In the genomic region with DNA sequence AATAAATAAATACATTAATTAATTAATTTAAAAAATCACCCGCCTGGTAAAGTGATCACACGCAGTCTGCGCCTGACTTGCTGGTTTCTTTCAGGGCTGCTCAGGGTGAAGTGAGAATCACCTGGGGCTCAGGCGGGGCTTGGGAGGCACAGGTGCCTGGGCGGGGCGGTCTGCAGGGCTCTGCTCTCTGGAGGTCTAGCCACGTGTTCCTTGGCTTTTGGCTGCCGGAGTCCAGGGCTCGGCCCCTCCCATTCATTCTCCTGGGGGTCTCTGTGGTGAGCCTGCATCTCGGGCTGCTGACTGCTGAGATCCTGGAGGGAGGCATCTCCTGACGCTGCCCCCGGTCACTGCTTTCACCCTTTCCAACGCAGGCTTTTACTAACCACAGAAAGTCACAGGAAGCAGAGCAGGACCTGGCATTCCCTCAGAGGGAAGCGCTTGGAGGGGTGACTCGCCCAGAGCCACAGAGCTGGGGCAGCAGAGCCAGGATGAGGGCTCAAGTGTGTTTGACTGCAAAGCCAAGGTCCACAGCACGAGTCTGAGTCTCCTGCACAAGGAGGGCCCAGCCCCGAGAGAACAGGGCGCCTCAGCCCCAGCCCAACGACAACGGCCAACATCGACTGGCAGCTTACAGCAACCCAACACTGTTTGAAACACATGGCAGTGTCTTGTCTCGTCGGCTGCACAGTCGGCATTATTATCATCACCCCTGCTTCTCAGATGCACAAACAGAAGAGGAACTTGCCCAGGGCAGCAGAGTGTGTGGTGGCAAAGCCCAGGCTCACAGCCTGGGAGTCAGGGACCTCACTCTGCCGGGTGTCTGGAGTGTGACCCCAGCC, we compare ENCODE assay signal across 30 cellular contexts. TPM values are rescaled to one million over a fixed set of nuclear protein-coding genes. Genes with fewer than 3 reads are reported as not detected.
DNase-seq lines count a peak whose midpoint lies in the region; ATAC-seq, FAIRE-seq and TF ChIP-seq lines count a peak whose summit lies in the region.
"Had no signal": no experiment of that assay in that cellular context is flagged by ENCODE, and none has a peak within 500 bp of the region (broad histone marks: within the 10 kb centered on the region; RNA-seq: fewer than 3 reads in every experiment).

No MANE protein-coding gene starts in this region.

- no peak for TF ChIP-seq RAD21 in H1 (IDR thresholded peaks at IDR 0.05 in 1 of 2, conservative IDR thresholded peaks at IDR 0.05 in 1 of 2; ENCODE audit: low read depth in 2 of 2, low read length in 2 of 2)

- no peaks in the 10 kb centered on the region for H3K4me1 ChIP-seq in Panc1 (ENCODE audit: control insufficient read depth, insufficient read depth, low read length)
- peaks cover 0 to 3% (median 0%) of the 10 kb centered on the region in 4 experiments; a peak in 1 of 7 replicates for H3K4me1 ChIP-seq in H1 (replicated peaks in 1 of 4; ENCODE audit: control insufficient read depth in 3 of 4, insufficient read depth in 4 of 4, low read length in 3 of 4)
- H3K4me1 ChIP-seq in upper lobe of right lung: no peaks in the 10 kb centered on the region
- H3K4me1 ChIP-seq: esophagus muscularis mucosa, gastroesophageal sphincter, SJCRH30 had no signal

- H3K4me1 Mint-ChIP-seq in activated CD4-positive, alpha-beta memory T cell treated with anti-CD3 and anti-CD28 coated beads for 36 hours (ENCODE audit: low read depth): no peaks in the 10 kb centered on the region
- H3K4me1 Mint-ChIP-seq in activated CD4-positive, alpha-beta memory T cell treated with anti-CD3 and anti-CD28 coated beads, Interleukin-2, amount 10 ng/mL, durations not matched to agents 7 days and 5 days: no peaks in the 10 kb centered on the region
- H3K4me1 Mint-ChIP-seq in activated naive CD4-positive, alpha-beta T cell treated with anti-CD3 and anti-CD28 coated beads, Interleukin-2, amount 10 ng/mL, durations not matched to agents 7 days and 5 days: no peaks in the 10 kb centered on the region
- H3K4me1 Mint-ChIP-seq: H9, T-helper 17 cell had no signal

- H3K4me2 ChIP-seq in H1 (ENCODE audit: insufficient read depth in 1 of 2, low read depth in 2 of 2, low read length in 2 of 2): no peak overlapping the region
- H3K4me2 ChIP-seq: smooth muscle cell had no signal

- H3K18ac ChIP-seq in H1 (ENCODE audit: extremely low read depth, low read length): no peak overlapping the region

- no peak overlapping the region for H2BK120ac ChIP-seq in H1 (replicated peaks; ENCODE audit: low read depth, low read length)

- H2BK20ac ChIP-seq in H1 (ENCODE audit: low read length): no peak overlapping the region

- no peak overlapping the region for H2AFZ ChIP-seq in H1 (ENCODE audit: low read length)

- no peak overlapping the region for H2BK15ac ChIP-seq in H1 (ENCODE audit: low read length)

- H4K91ac ChIP-seq in H1 (replicated peaks; ENCODE audit: insufficient read length, low read length): no peak overlapping the region

- H3K9me3 Mint-ChIP-seq in activated CD4-positive, alpha-beta memory T cell treated with anti-CD3 and anti-CD28 coated beads for 36 hours: peaks cover 5% of the 10 kb centered on the region
- no peaks in the 10 kb centered on the region for H3K9me3 Mint-ChIP-seq in activated CD4-positive, alpha-beta memory T cell treated with anti-CD3 and anti-CD28 coated beads, Interleukin-2, amount 10 ng/mL, durations not matched to agents 7 days and 5 days
- no peaks in the 10 kb centered on the region for H3K9me3 Mint-ChIP-seq in activated naive CD4-positive, alpha-beta T cell treated with anti-CD3 and anti-CD28 coated beads, Interleukin-2, amount 10 ng/mL, durations not matched to agents 7 days and 5 days

- in situ Hi-C loops in Panc1 (cut with HindIII; ENCODE audit: low pct_unique_long_range_greater_than_20kb, low sequenced_read_pairs): no loop called here

- H3K27me3 ChIP-seq in Panc1 (ENCODE audit: control insufficient read depth, insufficient read depth, low read length) (no peaks in the 10 kb centered on the region), H1 (replicated peaks in 1 of 4; ENCODE audit: control insufficient read depth in 3 of 4, extremely low read depth in 1 of 4, insufficient read depth in 3 of 4, low read length in 3 of 4) (peaks cover 0 to 4% (median 2%) of the 10 kb centered on the region in 4 experiments; a peak in 3 of 7 replicates), upper lobe of right lung (peaks cover 32% of the 10 kb centered on the region)
- H3K27me3 ChIP-seq: body of pancreas had no signal

- H2BK12ac ChIP-seq in H1 (ENCODE audit: low read depth, low read length): no peak overlapping the region

- H3K27me3 Mint-ChIP-seq in activated CD4-positive, alpha-beta memory T cell treated with anti-CD3 and anti-CD28 coated beads for 36 hours: peaks cover 44% of the 10 kb centered on the region
- H3K27me3 Mint-ChIP-seq in activated CD4-positive, alpha-beta memory T cell treated with anti-CD3 and anti-CD28 coated beads, Interleukin-2, amount 10 ng/mL, durations not matched to agents 7 days and 5 days: peaks cover 26% of the 10 kb centered on the region
- peaks cover 38% of the 10 kb centered on the region for H3K27me3 Mint-ChIP-seq in activated naive CD4-positive, alpha-beta T cell treated with anti-CD3 and anti-CD28 coated beads, Interleukin-2, amount 10 ng/mL, durations not matched to agents 7 days and 5 days

- no peaks in the 10 kb centered on the region for H4K20me1 ChIP-seq in H1 (replicated peaks in 1 of 2; ENCODE audit: control insufficient read depth in 1 of 2, insufficient read depth in 2 of 2, low read length in 2 of 2)

- H2AK5ac ChIP-seq in H1 (ENCODE audit: low read depth, low read length): no peak overlapping the region

- WGBS in H1 (ENCODE audit: extremely low coverage in 1 of 2, insufficient coverage in 1 of 2, insufficient read length in 1 of 2, insufficient replicate concordance in 2 of 2, low coverage in 1 of 2, low lambda C conversion rate in 2 of 2, missing lambda C conversion rate in 1 of 2), 2 experiments: 85% methylated on average over 25 of the region's 25 CpGs; no CpG with 5 or more reads in 1 of the 2 experiments

- H3K14ac ChIP-seq in H1 (ENCODE audit: insufficient read length): no peak overlapping the region

- H2BK5ac ChIP-seq in H1 (ENCODE audit: low read depth, low read length): 0 out of 2 replicates have a peak overlapping the region, but pooled peaks have one; percentile 44

- no peaks in the 10 kb centered on the region for H3K79me1 ChIP-seq in H1 (ENCODE audit: low read depth, low read length)

- H3K79me2 ChIP-seq in H1 (ENCODE audit: control insufficient read depth in 1 of 2, insufficient read depth in 2 of 2, low read length in 2 of 2): no peaks in the 10 kb centered on the region

- H4K5ac ChIP-seq in H1 (ENCODE audit: insufficient read length, low read depth, low read length): no peak overlapping the region

- no peak for TF ChIP-seq CTCF in Panc1 (IDR thresholded peaks at IDR 0.05)
- no peak for TF ChIP-seq CTCF in H1 (IDR thresholded peaks at IDR 0.05; ENCODE audit: control extremely low read depth in 1 of 3, insufficient read depth in 1 of 3, low read depth in 1 of 3, low read length in 3 of 3)
- TF ChIP-seq CTCF in upper lobe of right lung (IDR thresholded peaks at IDR 0.05): no peak

- no peak overlapping the region for H3K4me3 Mint-ChIP-seq in activated CD4-positive, alpha-beta memory T cell treated with anti-CD3 and anti-CD28 coated beads for 36 hours
- no peak overlapping the region for H3K4me3 Mint-ChIP-seq in activated CD4-positive, alpha-beta memory T cell treated with anti-CD3 and anti-CD28 coated beads, Interleukin-2, amount 10 ng/mL, durations not matched to agents 7 days and 5 days
- no peak overlapping the region for H3K4me3 Mint-ChIP-seq in activated naive CD4-positive, alpha-beta T cell treated with anti-CD3 and anti-CD28 coated beads, Interleukin-2, amount 10 ng/mL, durations not matched to agents 7 days and 5 days
- H3K4me3 Mint-ChIP-seq: H9, T-helper 17 cell had no signal

- intact Hi-C loops in activated CD4-positive, alpha-beta memory T cell treated with anti-CD3 and anti-CD28 coated beads for 36 hours (cut with micrococcal nuclease): no loop called here
- intact Hi-C loops in Panc1 (cut with micrococcal nuclease; ENCODE audit: unreplicated experiment) (no loop called here), upper lobe of right lung (cut with DNase I) (no loop called here)

- no peak overlapping the region for H3K27ac Mint-ChIP-seq in activated CD4-positive, alpha-beta memory T cell treated with anti-CD3 and anti-CD28 coated beads for 36 hours
- H3K27ac Mint-ChIP-seq in activated CD4-positive, alpha-beta memory T cell treated with anti-CD3 and anti-CD28 coated beads, Interleukin-2, amount 10 ng/mL, durations not matched to agents 7 days and 5 days: no peak overlapping the region
- no peak overlapping the region for H3K27ac Mint-ChIP-seq in activated naive CD4-positive, alpha-beta T cell treated with anti-CD3 and anti-CD28 coated beads, Interleukin-2, amount 10 ng/mL, durations not matched to agents 7 days and 5 days
- H3K27ac Mint-ChIP-seq: H9, T-helper 17 cell had no signal

- POLR2A ChIA-PET in activated CD4-positive, alpha-beta memory T cell treated with anti-CD3 and anti-CD28 coated beads for 36 hours (lab: Charles Lee): no interaction called here
- POLR2A ChIA-PET in activated CD4-positive, alpha-beta memory T cell treated with anti-CD3 and anti-CD28 coated beads, Interleukin-2, amount 10 ng/mL, durations not matched to agents 7 days and 5 days (lab: Charles Lee): no interaction called here
- POLR2A ChIA-PET in Panc1 (lab: Charles Lee): no interaction called here
- POLR2A ChIA-PET in H1 (lab: Charles Lee; ENCODE audit: partially characterized antibody): no interaction called here

- CTCF ChIA-PET in activated CD4-positive, alpha-beta memory T cell treated with anti-CD3 and anti-CD28 coated beads for 36 hours (lab: Charles Lee): no interaction called here
- CTCF ChIA-PET in activated CD4-positive, alpha-beta memory T cell treated with anti-CD3 and anti-CD28 coated beads, Interleukin-2, amount 10 ng/mL, durations not matched to agents 7 days and 5 days (lab: Charles Lee): no interaction called here
- CTCF ChIA-PET in Panc1 (lab: Charles Lee) (no interaction called here), H1 (lab: Charles Lee; ENCODE audit: partially characterized antibody) (interaction anchor here (0.6 kb wide), 1 partner anchor 1637 kb away, joined by 3 read pairs; no protein-coding TSS in a partner anchor)
- CTCF ChIA-PET in activated naive CD4-positive, alpha-beta T cell treated with anti-CD3 and anti-CD28 coated beads, Interleukin-2, amount 10 ng/mL, durations not matched to agents 7 days and 5 days (lab: Charles Lee): no interaction called here

- H3K4me3 ChIP-seq in Panc1 (ENCODE audit: low read depth in 2 of 2, low read length in 2 of 2) (no peak overlapping the region), H1 (ENCODE audit: extremely low read depth in 1 of 4, insufficient read depth in 2 of 4, low read depth in 3 of 4, low read length in 4 of 4) (no peak overlapping the region), upper lobe of right lung (no peak overlapping the region)
- H3K4me3 ChIP-seq: body of pancreas, esophagus muscularis mucosa, gastroesophageal sphincter, SJCRH30, smooth muscle cell had no signal

- H4K8ac ChIP-seq in H1 (ENCODE audit: extremely low read depth, insufficient read depth, low read length): peak overlapping the region; percentile 68; the same call in 1 of the 2 replicates

- H3K36me3 Mint-ChIP-seq in activated CD4-positive, alpha-beta memory T cell treated with anti-CD3 and anti-CD28 coated beads for 36 hours: no peaks in the 10 kb centered on the region
- H3K36me3 Mint-ChIP-seq in activated CD4-positive, alpha-beta memory T cell treated with anti-CD3 and anti-CD28 coated beads, Interleukin-2, amount 10 ng/mL, durations not matched to agents 7 days and 5 days (ENCODE audit: low read depth): no peaks in the 10 kb centered on the region
- H3K36me3 Mint-ChIP-seq in activated naive CD4-positive, alpha-beta T cell treated with anti-CD3 and anti-CD28 coated beads, Interleukin-2, amount 10 ng/mL, durations not matched to agents 7 days and 5 days: no peaks in the 10 kb centered on the region

- TF ChIP-seq POLR2A in H1 (IDR thresholded peaks at IDR 0.05; ENCODE audit: control extremely low read depth in 1 of 2, low read depth in 2 of 2, low read length in 2 of 2): no peak

- H3K27ac ChIP-seq in Panc1 (ENCODE audit: low read length) (no peak overlapping the region), H1 (ENCODE audit: low read depth, low read length) (no peak overlapping the region), upper lobe of right lung (no peak overlapping the region)
- H3K27ac ChIP-seq: body of pancreas, esophagus muscularis mucosa, gastroesophageal sphincter, SJCRH30, VCaP had no signal

- no peaks in the 10 kb centered on the region for H3K36me3 ChIP-seq in Panc1 (ENCODE audit: control insufficient read depth, insufficient read depth, low read length)
- no peaks in the 10 kb centered on the region for H3K36me3 ChIP-seq in H1 (ENCODE audit: control insufficient read depth in 2 of 4, insufficient read depth in 4 of 4, low read length in 3 of 4)
- H3K36me3 ChIP-seq in upper lobe of right lung: no peaks in the 10 kb centered on the region
- H3K36me3 ChIP-seq: esophagus muscularis mucosa, gastroesophageal sphincter, SJCRH30 had no signal

- no peaks in the 10 kb centered on the region for H3K23me2 ChIP-seq in H1 (ENCODE audit: low read depth, low read length)

- BruUV-seq in Panc1 (replicated peaks; lab: Mats Ljungman, UMichigan): no TSS peak

- no peak overlapping the region for H3K23ac ChIP-seq in H1 (ENCODE audit: insufficient read length)

- DNase-seq in activated CD4-positive, alpha-beta memory T cell treated with anti-CD3 and anti-CD28 coated beads for 36 hours: peak; percentile 4
- DNase-seq in activated CD4-positive, alpha-beta memory T cell treated with anti-CD3 and anti-CD28 coated beads, Interleukin-2, amount 10 ng/mL, durations not matched to agents 7 days and 5 days: no peak
- DNase-seq in Panc1 (ENCODE audit: low read depth, low spot score) (no peak), H1 (ENCODE audit: low read depth in 1 of 2, low spot score in 2 of 2) (no peak), upper lobe of right lung (peak; percentile 45), SIG-M5 (lab: John Stamatoyannopoulos, UW) (no peak)
- no peak for DNase-seq in activated naive CD4-positive, alpha-beta T cell treated with anti-CD3 and anti-CD28 coated beads, Interleukin-2, amount 10 ng/mL, durations not matched to agents 7 days and 5 days
- DNase-seq: 8988T; activated CD4-positive, alpha-beta T cell treated with anti-CD3 and anti-CD28 coated beads, Interleukin-2, amount 50 U/mL, for 1 hour; activated effector memory CD4-positive, alpha-beta T cell treated with anti-CD3 and anti-CD28 coated beads, Interleukin-2, amount 50 U/mL, for 16 hours; activated T-cell treated with anti-CD3 and anti-CD28 coated beads for 4 hours; body of pancreas; Calu3; effector CD8-positive, alpha-beta T cell; H9; NCI-H1105; NCI-H2029; NCI-H2227 treated with DMSO at 0.1 percent for 48 hours; NCI-H82; SJCRH30; stimulated activated CD4-positive, alpha-beta T cell treated with anti-CD3 and anti-CD28 coated beads, Interleukin-4, amount 100 ng/mL, for 1 hour; stimulated activated naive CD4-positive, alpha-beta T cell; T-helper 17 cell had no signal

- FAIRE-seq in H1 (lab: Jason Lieb, UNC): no peak

- ATAC-seq in Panc1: peak; percentile 24; the same call in 1 of the 2 replicates
- ATAC-seq in upper lobe of right lung: no peak
- ATAC-seq in HG03571 (IDR thresholded peaks at IDR 0.05; ENCODE audit: unreplicated experiment): no peak
- ATAC-seq: body of pancreas, gastroesophageal sphincter, T-helper 17 cell had no signal

- no peak for TF ChIP-seq EP300 in H1 (IDR thresholded peaks at IDR 0.05; ENCODE audit: borderline replicate concordance in 1 of 2, low read depth in 2 of 2, low read length in 2 of 2)

- no peaks in the 10 kb centered on the region for H3K9me3 ChIP-seq in Panc1 (ENCODE audit: control insufficient read depth, insufficient read depth, low read depth, low read length)
- no peaks in the 10 kb centered on the region for H3K9me3 ChIP-seq in H1 (ENCODE audit: insufficient read depth in 2 of 2, low read depth in 1 of 2, low read length in 1 of 2)
- no peaks in the 10 kb centered on the region for H3K9me3 ChIP-seq in upper lobe of right lung
- H3K9me3 ChIP-seq: body of pancreas, SJCRH30 had no signal

- H3K4ac ChIP-seq in H1 (replicated peaks; ENCODE audit: insufficient read length, low read depth, low read length): no peak overlapping the region

- no peak overlapping the region for H3K9ac ChIP-seq in H1 (replicated peaks in 1 of 4; ENCODE audit: extremely low read depth in 1 of 4, low read depth in 3 of 4, low read length in 3 of 4)

- no peak overlapping the region for H3K56ac ChIP-seq in H1 (replicated peaks; ENCODE audit: insufficient read length, low read depth, low read length)

RNA-seq across cellular contexts. Expression of a gene that starts 22.4 kb away (rescaled TPM):
- not detected for total RNA-seq in activated CD4-positive, alpha-beta memory T cell treated with anti-CD3 and anti-CD28 coated beads for 36 hours
- total RNA-seq in activated CD4-positive, alpha-beta memory T cell treated with anti-CD3 and anti-CD28 coated beads, Interleukin-2, amount 10 ng/mL, durations not matched to agents 7 days and 5 days: under 1 TPM in 1 of 2 experiments, not detected in 1; 0.10 TPM
- total RNA-seq in Panc1 (2021; ENCODE audit: unreplicated experiment) (3.6 TPM), upper lobe of right lung (0.93 TPM)
- polyA plus RNA-seq in Panc1 (2012; ENCODE audit: insufficient read length): 1.9 TPM
- total RNA-seq in H1 (2021; fragmentation: NEBNext Ultra II Directional; extraction: Animal tissue kit (Norgen Biotek cat#: 25700)): 0.39 and 0.52 TPM in 2 replicates
- not detected in 2 replicates for polyA plus RNA-seq in H1 (2011; rRNA removed)
- polyA plus RNA-seq in H1 (2011; cell fraction: cytosol; rRNA removed): 0.04 TPM
- 0.10 TPM for polyA plus RNA-seq in H1 (2011; cell fraction: nucleus; rRNA removed)
- polyA plus RNA-seq in H1 (2012, experiment 1 of 2): 0.11 TPM in 1 of 4 replicates, not detected in the others
- not detected for polyA plus RNA-seq in H1 (2012, experiment 2 of 2)
- polyA plus RNA-seq in H1 (2013, experiment 1 of 2): 0.10 TPM
- polyA plus RNA-seq in H1 (2013, experiment 2 of 2): 0.09 TPM
- polyA minus RNA-seq in H1 (2011; rRNA and poly(A)+ RNA removed): not detected in 2 replicates
- not detected for polyA minus RNA-seq in H1 (2011; cell fraction: cytosol; rRNA and poly(A)+ RNA removed)
- polyA minus RNA-seq in H1 (2011; cell fraction: nucleus; rRNA and poly(A)+ RNA removed): not detected
- total RNA-seq: esophagus muscularis mucosa, gastroesophageal sphincter, H9, lung microvascular endothelial cell, smooth muscle cell had no signal
- polyA plus RNA-seq: BJ, smooth muscle cell had no signal

Comparison
In these comparisons a context has a peak if more than half of its experiments do, and no peak if none do; other contexts are left out.
1. DNase-seq: peak in activated CD4-positive, alpha-beta memory T cell treated with anti-CD3 and anti-CD28 coated beads for 36 hours (single experiment) and upper lobe of right lung (single experiment); none in activated CD4-positive, alpha-beta memory T cell treated with anti-CD3 and anti-CD28 coated beads, Interleukin-2, amount 10 ng/mL, durations not matched to agents 7 days and 5 days (single experiment), Panc1 (single experiment), H1 (0 of 2), SIG-M5 (single experiment) and activated naive CD4-positive, alpha-beta T cell treated with anti-CD3 and anti-CD28 coated beads, Interleukin-2, amount 10 ng/mL, durations not matched to agents 7 days and 5 days (single experiment).